ENCODE assay signal across 14 cellular contexts in genomic region chr12:131793623-131794022, GRCh38. TPM values are rescaled to one million over a fixed set of nuclear protein-coding genes. Genes with fewer than 3 reads are reported as not detected.
DNase-seq lines count a peak whose midpoint lies in the region; ATAC-seq and TF ChIP-seq lines count a peak whose summit lies in the region.
"Had no signal": no experiment of that assay in that cellular context is flagged by ENCODE, and none has a peak within 500 bp of the region (broad histone marks: within the 10 kb centered on the region; RNA-seq: fewer than 3 reads in every experiment).

No MANE protein-coding gene starts in this region.

- H3K4me1 Mint-ChIP-seq in activated CD4-positive, alpha-beta T cell treated with anti-CD3 and anti-CD28 coated beads, Interleukin-2, amount 10 ng/mL, durations not matched to agents 24 days and 14 days: peaks cover 2% of the 10 kb centered on the region
- peaks cover 0 to 4% of the 10 kb centered on the region in 2 donors for H3K4me1 Mint-ChIP-seq in natural killer cell

- intact Hi-C loops in activated CD4-positive, alpha-beta T cell treated with anti-CD3 and anti-CD28 coated beads, Interleukin-2, amount 10 ng/mL, durations not matched to agents 24 days and 14 days (cut with micrococcal nuclease): no loop called here
- intact Hi-C loops in natural killer cell (cut with micrococcal nuclease): no loop called here

- no peak overlapping the region for H3K27ac Mint-ChIP-seq in activated CD4-positive, alpha-beta T cell treated with anti-CD3 and anti-CD28 coated beads, Interleukin-2, amount 10 ng/mL, durations not matched to agents 24 days and 14 days
- H3K27ac Mint-ChIP-seq in natural killer cell: no peak overlapping the region
- H3K27ac Mint-ChIP-seq: activated CD8-positive, alpha-beta T cell treated with anti-CD3 and anti-CD28 coated beads for 36 hours had no signal

- no peak overlapping the region for H3K4me3 ChIP-seq in fibroblast of mammary gland (ENCODE audit: control insufficient read depth, low read depth, low read length)
- H3K4me3 ChIP-seq: PC-9 had no signal

- DNase-seq in EL (peak; percentile 35), amniotic epithelial cell (ENCODE audit: low read depth) (peak; percentile 7), fibroblast of mammary gland (ENCODE audit: low read depth) (peak; percentile 63), pons (ENCODE audit: low spot score) (peak; percentile 64), natural killer cell (no peak), GOT3 (lab: John Stamatoyannopoulos, UW) (no peak)
- DNase-seq in activated CD4-positive, alpha-beta T cell treated with anti-CD3 and anti-CD28 coated beads, Interleukin-2, amount 10 ng/mL, durations not matched to agents 24 days and 14 days: no peak
- DNase-seq: activated CD8-positive, alpha-beta T cell treated with anti-CD3 and anti-CD28 coated beads for 36 hours; amniotic stem cell; NCI-H187; NCI-H510A; PC-9 had no signal

- no peaks in the 10 kb centered on the region for H3K27me3 Mint-ChIP-seq in activated CD4-positive, alpha-beta T cell treated with anti-CD3 and anti-CD28 coated beads, Interleukin-2, amount 10 ng/mL, durations not matched to agents 24 days and 14 days
- no peaks in the 10 kb centered on the region for H3K27me3 Mint-ChIP-seq in natural killer cell (ENCODE audit: low read depth in 2 of 2)
- H3K27me3 Mint-ChIP-seq: activated CD8-positive, alpha-beta T cell treated with anti-CD3 and anti-CD28 coated beads for 36 hours; B cell had no signal

- peaks cover 54% of the 10 kb centered on the region for H3K36me3 Mint-ChIP-seq in activated CD4-positive, alpha-beta T cell treated with anti-CD3 and anti-CD28 coated beads, Interleukin-2, amount 10 ng/mL, durations not matched to agents 24 days and 14 days (ENCODE audit: low read depth)
- no peaks in the 10 kb centered on the region for H3K36me3 Mint-ChIP-seq in natural killer cell

- no peaks in the 10 kb centered on the region for H3K9me3 Mint-ChIP-seq in activated CD4-positive, alpha-beta T cell treated with anti-CD3 and anti-CD28 coated beads, Interleukin-2, amount 10 ng/mL, durations not matched to agents 24 days and 14 days
- no peaks in the 10 kb centered on the region for H3K9me3 Mint-ChIP-seq in natural killer cell
- H3K9me3 Mint-ChIP-seq: activated CD8-positive, alpha-beta T cell treated with anti-CD3 and anti-CD28 coated beads for 36 hours had no signal

- TF ChIP-seq CTCF in fibroblast of mammary gland (conservative IDR thresholded peaks at IDR 0.05; ENCODE audit: control insufficient read depth, insufficient read depth, low read depth, low read length) (no peak), natural killer cell (IDR thresholded peaks at IDR 0.05) (no peak)

- ATAC-seq in natural killer cell: no peak
- ATAC-seq in HG03521 (IDR thresholded peaks at IDR 0.05; ENCODE audit: unreplicated experiment): no peak
- ATAC-seq: activated CD8-positive, alpha-beta T cell treated with anti-CD3 and anti-CD28 coated beads for 36 hours had no signal

- H3K4me3 Mint-ChIP-seq in activated CD4-positive, alpha-beta T cell treated with anti-CD3 and anti-CD28 coated beads, Interleukin-2, amount 10 ng/mL, durations not matched to agents 24 days and 14 days: no peak overlapping the region
- H3K4me3 Mint-ChIP-seq in natural killer cell: no peak overlapping the region
- H3K4me3 Mint-ChIP-seq: activated CD8-positive, alpha-beta T cell treated with anti-CD3 and anti-CD28 coated beads for 36 hours; B cell had no signal

RNA-seq across cellular contexts. Expression of gene MMP17, which starts 34.6 kb away (rescaled TPM):
- 0.52 and 0.89 TPM in 2 replicates for total RNA-seq in activated CD4-positive, alpha-beta T cell treated with anti-CD3 and anti-CD28 coated beads, Interleukin-2, amount 10 ng/mL, durations not matched to agents 24 days and 14 days
- total RNA-seq in natural killer cell: 1 to 10 TPM; 1.6 to 2.0 (median 1.7) TPM

Comparison
In these comparisons a context has a peak if more than half of its experiments do, and no peak if none do; other contexts are left out.
1. DNase-seq: peak in EL (single experiment), amniotic epithelial cell (single experiment), fibroblast of mammary gland (single experiment) and pons (single experiment); none in activated CD4-positive, alpha-beta T cell treated with anti-CD3 and anti-CD28 coated beads, Interleukin-2, amount 10 ng/mL, durations not matched to agents 24 days and 14 days (single experiment), natural killer cell (single experiment) and GOT3 (single experiment).